Comparison of ENCODE assay signal across 8 cellular contexts in genomic region chr14:102362084-102362483, GRCh38. TPM values are rescaled to one million over a fixed set of nuclear protein-coding genes. Genes with fewer than 3 reads are reported as not detected.
DNase-seq lines count a peak whose midpoint lies in the region; ATAC-seq lines count a peak whose summit lies in the region.

No MANE protein-coding gene starts in this region.

- H3K27ac Mint-ChIP-seq in activated naive CD8-positive, alpha-beta T cell treated with anti-CD3 and anti-CD28 coated beads for 36 hours = peak overlapping the region; percentile 96

- peak overlapping the region; percentile 81 for H3K9ac ChIP-seq in iPS-15b (ENCODE audit: low read depth, low read length)

- H3K4me1 Mint-ChIP-seq in activated naive CD8-positive, alpha-beta T cell treated with anti-CD3 and anti-CD28 coated beads for 36 hours = peaks cover 28% of the 10 kb centered on the region

- DNase-seq in AG08396 (ENCODE audit: low spot score) (peak; percentile 66), MV-4-11 (lab: John Stamatoyannopoulos, UW) (peak; percentile 31), superior temporal gyrus (ENCODE audit: extremely low spot score) (no peak), NCI-H1092 (lab: John Stamatoyannopoulos, UW) (no peak)
- peak; percentile 65 for DNase-seq in activated naive CD8-positive, alpha-beta T cell treated with anti-CD3 and anti-CD28 coated beads for 36 hours
- DNase-seq in stimulated activated CD4-positive, alpha-beta T cell treated with anti-CD3 and anti-CD28 coated beads, Interleukin-1b, Interleukin-23, amount 100 ng/mL, for 24 hours (ENCODE audit: low read depth in 4 of 4, low spot score in 1 of 4) = peak in 3 of 4 experiments; percentile 21 to 52 (median 47)

- ATAC-seq in GM19468 (IDR thresholded peaks at IDR 0.05; ENCODE audit: extremely low read depth, unreplicated experiment) = peak; percentile 10

- no peaks in the 10 kb centered on the region for H3K27me3 ChIP-seq in iPS-15b (ENCODE audit: control insufficient read depth, insufficient read depth, low read length)

- H3K4me3 ChIP-seq in iPS-15b (ENCODE audit: low read depth, low read length) = peak overlapping the region; percentile 88

- H3K27me3 Mint-ChIP-seq in activated naive CD8-positive, alpha-beta T cell treated with anti-CD3 and anti-CD28 coated beads for 36 hours = no peaks in the 10 kb centered on the region

- peaks cover 14% of the 10 kb centered on the region for H3K36me3 Mint-ChIP-seq in activated naive CD8-positive, alpha-beta T cell treated with anti-CD3 and anti-CD28 coated beads for 36 hours

- peak overlapping the region; percentile 90 for H3K4me3 Mint-ChIP-seq in activated naive CD8-positive, alpha-beta T cell treated with anti-CD3 and anti-CD28 coated beads for 36 hours

- peaks cover 6% of the 10 kb centered on the region for H3K4me1 ChIP-seq in iPS-15b (ENCODE audit: control insufficient read depth, insufficient read depth, low read length)

- H3K36me3 ChIP-seq in iPS-15b (ENCODE audit: control insufficient read depth, insufficient read depth, low read length) = peaks cover 3% of the 10 kb centered on the region

- no peaks in the 10 kb centered on the region for H3K9me3 ChIP-seq in iPS-15b (ENCODE audit: control insufficient read depth, insufficient read depth, low read length)

- no peaks in the 10 kb centered on the region for H3K9me3 Mint-ChIP-seq in activated naive CD8-positive, alpha-beta T cell treated with anti-CD3 and anti-CD28 coated beads for 36 hours

RNA-seq across cellular contexts. Expression of gene CINP, which starts 0.6 kb away (rescaled TPM):
- total RNA-seq in activated naive CD8-positive, alpha-beta T cell treated with anti-CD3 and anti-CD28 coated beads for 36 hours = 10 to 100 TPM; 59.2 to 61.8 TPM

RNA-seq across cellular contexts. Expression of gene TECPR2, which starts 0.7 kb away (rescaled TPM):
- 1 to 10 TPM; 4.8 to 5.7 TPM for total RNA-seq in activated naive CD8-positive, alpha-beta T cell treated with anti-CD3 and anti-CD28 coated beads for 36 hours

RNA-seq across cellular contexts. Expression of gene ZNF839, which starts 42.5 kb away (rescaled TPM):
- total RNA-seq in activated naive CD8-positive, alpha-beta T cell treated with anti-CD3 and anti-CD28 coated beads for 36 hours = 10 to 100 TPM; 12.9 TPM

RNA-seq across cellular contexts. Expression of gene MOK, which starts 57.1 kb away (rescaled TPM):
- total RNA-seq in activated naive CD8-positive, alpha-beta T cell treated with anti-CD3 and anti-CD28 coated beads for 36 hours = 1 to 10 TPM; 6.5 to 7.4 TPM

Comparison
In these comparisons a context has a peak if more than half of its experiments do, and no peak if none do; other contexts are left out.
1. DNase-seq: peak in AG08396 (single experiment), MV-4-11 (single experiment), activated naive CD8-positive, alpha-beta T cell treated with anti-CD3 and anti-CD28 coated beads for 36 hours (single experiment) and stimulated activated CD4-positive, alpha-beta T cell treated with anti-CD3 and anti-CD28 coated beads, Interleukin-1b, Interleukin-23, amount 100 ng/mL, for 24 hours (3 of 4); none in superior temporal gyrus (single experiment) and NCI-H1092 (single experiment).